In the genomic region with DNA sequence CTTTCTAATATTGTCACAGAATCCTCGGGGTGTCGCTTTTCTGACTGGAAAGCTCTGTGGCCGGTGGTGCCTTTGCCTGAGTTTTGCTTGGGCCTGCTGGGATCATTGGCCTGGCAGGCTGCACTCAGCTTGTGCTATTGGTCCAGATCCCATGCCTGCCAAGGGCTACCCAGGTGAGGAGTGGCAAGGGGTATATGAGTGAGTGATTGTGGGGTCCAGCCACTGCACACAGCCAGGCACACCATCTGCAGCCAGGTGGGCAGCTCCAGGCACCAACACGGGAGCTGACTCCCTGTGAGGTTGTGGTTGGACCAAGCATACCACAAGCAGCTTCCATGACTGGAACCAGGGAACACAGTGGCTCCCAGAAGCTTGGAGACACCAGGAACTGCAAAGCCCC, we compare ENCODE assay signal across 32 cellular contexts.
"Had no signal": no experiment of that assay in that cellular context is flagged by ENCODE, and none has a peak within 500 bp of the region (broad histone marks: within the 10 kb centered on the region; RNA-seq: fewer than 3 reads in every experiment).

No MANE protein-coding gene starts in this region.

- H3K27me3 ChIP-seq: adrenal gland, ascending aorta, cardiac muscle cell had no signal

- H3K27ac ChIP-seq: adrenal gland, ascending aorta, cardiac muscle cell, WERI-Rb-1 had no signal

- ATAC-seq: activated CD4-positive, alpha-beta T cell treated with anti-CD3 and anti-CD28 coated beads for 36 hours; activated CD4-positive, CD25-positive, alpha-beta regulatory T cell treated with anti-CD3 and anti-CD28 coated beads, Interleukin-2, amount 50 U/mL, for 24 hours; activated CD8-positive, alpha-beta T cell treated with anti-CD3 and anti-CD28 coated beads for 36 hours; activated naive CD4-positive, alpha-beta T cell treated with anti-CD3 and anti-CD28 coated beads, Interleukin-2, amount 50 U/mL, for 72 hours; activated T-cell treated with anti-CD3 and anti-CD28 coated beads, Interleukin-2, amount 50 U/mL, for 4 hours; activated T-cell treated with anti-CD3 and anti-CD28 coated beads, Interleukin-2, amount 50 U/mL, for 72 hours; activated T-helper 17 cell treated with anti-CD3 and anti-CD28 coated beads, Interleukin-2, amount 50 U/mL, for 72 hours; WTC11 had no signal

- H3K36me3 ChIP-seq: adrenal gland, ascending aorta, cardiac muscle cell, WERI-Rb-1 had no signal

- H3K9me3 ChIP-seq: adrenal gland had no signal

- H3K4me3 ChIP-seq: adrenal gland, ascending aorta, cardiac muscle cell had no signal

- DNase-seq: activated CD4-positive, alpha-beta memory T cell treated with anti-CD3 and anti-CD28 coated beads for 36 hours; activated CD4-positive, alpha-beta T cell treated with anti-CD3 and anti-CD28 coated beads for 1 hour; activated CD4-positive, alpha-beta T cell treated with anti-CD3 and anti-CD28 coated beads for 36 hours; activated CD4-positive, alpha-beta T cell treated with anti-CD3 and anti-CD28 coated beads for 48 hours; activated CD4-positive, alpha-beta T cell treated with anti-CD3 and anti-CD28 coated beads, Interleukin-2, amount 10 ng/mL, durations not matched to agents 7 days and 5 days; activated CD4-positive, CD25-positive, alpha-beta regulatory T cell; activated CD8-positive, alpha-beta memory T cell treated with anti-CD3 and anti-CD28 coated beads, Interleukin-2, amount 50 U/mL, for 4 hours; activated CD8-positive, alpha-beta T cell treated with anti-CD3 and anti-CD28 coated beads for 36 hours; activated effector memory CD4-positive, alpha-beta T cell treated with anti-CD3 and anti-CD28 coated beads, Interleukin-2, amount 50 U/mL, for 16 hours; activated gamma-delta T cell treated with Interleukin-2 at 50 U/mL for 16 hours; activated naive CD4-positive, alpha-beta T cell; activated naive CD4-positive, alpha-beta T cell treated with anti-CD3 and anti-CD28 coated beads for 36 hours; activated naive CD4-positive, alpha-beta T cell treated with anti-CD3 and anti-CD28 coated beads, Interleukin-2, amount 50 U/mL, for 16 hours; activated naive CD8-positive, alpha-beta T cell treated with anti-CD3 and anti-CD28 coated beads for 36 hours; activated T-cell treated with anti-CD3 and anti-CD28 coated beads for 4 hours; activated T-cell treated with anti-CD3 and anti-CD28 coated beads, Interleukin-2, amount 50 U/mL, for 1 hour; activated T-cell treated with anti-CD3 and anti-CD28 coated beads, Interleukin-2, amount 50 U/mL, for 4 hours; activated T-cell treated with anti-CD3 and anti-CD28 coated beads, Interleukin-2, amount 50 U/mL, for 72 hours; adrenal gland; amniotic stem cell; caudate nucleus; SW 1271; T-helper 1 cell; T-helper 2 cell; T-helper 9 cell; WERI-Rb-1 had no signal

- H3K4me1 ChIP-seq: adrenal gland, ascending aorta had no signal
